20 cellular contexts compared by ENCODE assay signal in genomic region chr2:164764996-164765395, GRCh38.
DNase-seq lines count a peak whose midpoint lies in the region; FAIRE-seq and TF ChIP-seq lines count a peak whose summit lies in the region.
"Had no signal": no experiment of that assay in that cellular context is flagged by ENCODE, and none has a peak within 500 bp of the region (broad histone marks: within the 10 kb centered on the region; RNA-seq: fewer than 3 reads in every experiment).

No MANE protein-coding gene starts in this region.

- TF ChIP-seq CTCF in astrocyte (IDR thresholded peaks at IDR 0.05; ENCODE audit: insufficient read depth, low read depth, low read length) (no peak), mammary epithelial cell (conservative IDR thresholded peaks at IDR 0.05 in 1 of 2, IDR thresholded peaks at IDR 0.05 in 1 of 2; ENCODE audit: extremely low read depth in 1 of 2, insufficient read depth in 1 of 2, low read depth in 1 of 2, low read length in 2 of 2) (no peak)

- in situ Hi-C loops in mammary epithelial cell (cut with MboI; ENCODE audit: low sequenced_read_pairs in 2 of 2): no loop called here

- no peak overlapping the region for H3K27ac Mint-ChIP-seq in astrocyte (ENCODE audit: unreplicated experiment)
- H3K27ac Mint-ChIP-seq: CD8-positive, alpha-beta T cell had no signal

- DNase-seq in A172 (ENCODE audit: low spot score) (peak; percentile 43), HS-27A (ENCODE audit: low read depth) (peak; percentile 15), astrocyte (ENCODE audit: low read depth) (peak; percentile 57), fibroblast of peridontal ligament (ENCODE audit: extremely low read depth) (peak; percentile 15), DMS53 treated with DMSO at 0.1 percent for 48 hours (lab: John Stamatoyannopoulos, UW; ENCODE audit: unreplicated experiment) (no peak), NCI-H345 (lab: John Stamatoyannopoulos, UW) (no peak), activated T-cell treated with anti-CD3 and anti-CD28 coated beads for 4 hours (no peak), mammary epithelial cell (no peak)
- DNase-seq: CD8-positive, alpha-beta T cell; DMS79 treated with DMSO at 0.1 percent for 48 hours; NCI-H1417; NCI-H2029; NCI-H2171; NCI-H748 treated with DMSO at 0.1 percent for 48 hours; OCI-M1; RPMI8226; SIG-M5 had no signal

- H3K4me3 ChIP-seq in astrocyte (ENCODE audit: insufficient read depth, low read depth, low read length) (no peak overlapping the region), mammary epithelial cell (replicated peaks in 1 of 3; ENCODE audit: insufficient read depth in 1 of 3, low read depth in 2 of 3, low read length in 3 of 3) (no peak overlapping the region)
- H3K4me3 ChIP-seq: BLaER1 had no signal

- no peaks in the 10 kb centered on the region for H3K36me3 ChIP-seq in astrocyte (ENCODE audit: insufficient read depth, low read length)
- H3K36me3 ChIP-seq in mammary epithelial cell (ENCODE audit: insufficient read depth, low read length): no peaks in the 10 kb centered on the region
- H3K36me3 ChIP-seq: BLaER1 had no signal

- H3K9ac ChIP-seq in astrocyte (ENCODE audit: low read length): no peak overlapping the region
- no peak overlapping the region for H3K9ac ChIP-seq in mammary epithelial cell (ENCODE audit: insufficient read depth, low read length)
- H3K9ac ChIP-seq: BLaER1, KMS-11 had no signal

- CTCF ChIA-PET in mammary epithelial cell (lab: Charles Lee; ENCODE audit: low non-redundant PET): no interaction called here

- H3K79me2 ChIP-seq in astrocyte (ENCODE audit: insufficient read depth, low read length) (no peaks in the 10 kb centered on the region), mammary epithelial cell (ENCODE audit: insufficient read depth, low read length) (peaks cover 16% of the 10 kb centered on the region)

- H3K9me3 Mint-ChIP-seq in astrocyte (ENCODE audit: unreplicated experiment): no peaks in the 10 kb centered on the region
- H3K9me3 Mint-ChIP-seq: CD8-positive, alpha-beta T cell had no signal

- no peaks in the 10 kb centered on the region for H3K4me1 ChIP-seq in astrocyte (ENCODE audit: insufficient read depth, low read length)
- no peaks in the 10 kb centered on the region for H3K4me1 ChIP-seq in mammary epithelial cell (ENCODE audit: insufficient read depth, low read length)
- H3K4me1 ChIP-seq: BLaER1 had no signal

- H4K20me1 ChIP-seq in astrocyte (ENCODE audit: insufficient read depth, low read length) (no peaks in the 10 kb centered on the region), mammary epithelial cell (ENCODE audit: insufficient read depth, low read length) (no peaks in the 10 kb centered on the region)
- H4K20me1 ChIP-seq: BLaER1 had no signal

- intact Hi-C loops in mammary epithelial cell (cut with micrococcal nuclease): no loop called here

- no peak overlapping the region for H3K4me3 Mint-ChIP-seq in astrocyte (ENCODE audit: unreplicated experiment)
- H3K4me3 Mint-ChIP-seq: CD8-positive, alpha-beta T cell had no signal

- H3K27me3 ChIP-seq in astrocyte (ENCODE audit: insufficient read depth, low read length) (no peaks in the 10 kb centered on the region), mammary epithelial cell (ENCODE audit: insufficient read depth, low read length) (no peaks in the 10 kb centered on the region)
- H3K27me3 ChIP-seq: BLaER1 had no signal

- 82% methylated on average over 3 of the region's 3 CpGs for WGBS in mammary epithelial cell (ENCODE audit: low coverage, missing lambda C conversion rate)

- H3K9me3 ChIP-seq in astrocyte (ENCODE audit: insufficient read depth, low read depth, low read length) (no peaks in the 10 kb centered on the region), mammary epithelial cell (replicated peaks; ENCODE audit: insufficient read depth, low read length) (no peaks in the 10 kb centered on the region)
- H3K9me3 ChIP-seq: BLaER1 had no signal

- H3K27me3 Mint-ChIP-seq in astrocyte (ENCODE audit: low read depth, unreplicated experiment): no peaks in the 10 kb centered on the region

- peak; percentile 47 for FAIRE-seq in astrocyte (lab: Jason Lieb, UNC)

- peaks cover 8% of the 10 kb centered on the region for H3K4me1 Mint-ChIP-seq in astrocyte (ENCODE audit: low read depth, unreplicated experiment)

- no TSS peak for BruUV-seq in mammary epithelial cell (replicated peaks; lab: Mats Ljungman, UMichigan)

- dilution Hi-C loops in mammary epithelial cell (cut with HindIII; ENCODE audit: low sequenced_read_pairs): no loop called here

- H3K4me2 ChIP-seq in astrocyte (ENCODE audit: low read length): no peak overlapping the region
- H3K4me2 ChIP-seq in mammary epithelial cell (ENCODE audit: insufficient read depth, low read depth, low read length): no peak overlapping the region
- H3K4me2 ChIP-seq: BLaER1, KMS-11 had no signal

- no peaks in the 10 kb centered on the region for H3K36me3 Mint-ChIP-seq in astrocyte (ENCODE audit: low read depth, unreplicated experiment)
- H3K36me3 Mint-ChIP-seq: CD8-positive, alpha-beta T cell had no signal

- H3K27ac ChIP-seq in astrocyte (ENCODE audit: low read depth, low read length) (no peak overlapping the region), mammary epithelial cell (ENCODE audit: insufficient read depth, low read depth, low read length) (no peak overlapping the region)
- H3K27ac ChIP-seq: 22Rv1, BLaER1, KMS-11 had no signal

- H2AFZ ChIP-seq in astrocyte (ENCODE audit: low read depth, low read length) (no peak overlapping the region), mammary epithelial cell (ENCODE audit: low read depth, low read length) (no peak overlapping the region)

Comparison
In these comparisons a context has a peak if more than half of its experiments do, and no peak if none do; other contexts are left out.
1. DNase-seq: peak in A172 (single experiment), HS-27A (single experiment), astrocyte (single experiment) and fibroblast of peridontal ligament (single experiment); none in DMS53 treated with DMSO at 0.1 percent for 48 hours (single experiment), NCI-H345 (single experiment), activated T-cell treated with anti-CD3 and anti-CD28 coated beads for 4 hours (single experiment) and mammary epithelial cell (single experiment).